1 cellular context compared by ENCODE assay signal in genomic region chr9:105244274-105244995, GRCh38.
TF ChIP-seq lines count a peak whose summit lies in the region.

Gene SLC44A1, plus strand, starts transcription at chr9:105244651. Its CDS starts 218 bp downstream, at chr9:105244869.

TF ChIP-seq in K562, 482 proteins besides CTCF, POLR2A, EP300 and RAD21 (continued from another document and continues in another):
- TF ChIP-seq ZNF318 (IDR thresholded peaks at IDR 0.05; ENCODE audit: borderline replicate concordance in 1 of 2, low read depth in 1 of 2) (no peak), POLR2B (IDR thresholded peaks at IDR 0.05; ENCODE audit: low read depth, partially characterized antibody) (no peak), TBL1XR1 (IDR thresholded peaks at IDR 0.05; ENCODE audit: low read length in 2 of 2) (peak; percentile 51 to 78; a peak in 2 of 4 replicates), SAP30 (IDR thresholded peaks at IDR 0.05; ENCODE audit: borderline replicate concordance, insufficient read depth, low read depth, low read length, poor library complexity, severe bottlenecking) (no peak), MTA2 (IDR thresholded peaks at IDR 0.05; ENCODE audit: low read depth) (no peak), RCOR1 (IDR thresholded peaks at IDR 0.05; ENCODE audit: borderline replicate concordance in 1 of 2, low read depth in 2 of 2, low read length in 2 of 2) (peak in 1 of 2 experiments; percentile 67; a peak in 1 of 4 replicates), IFI16 (CRISPR knock-in tag; IDR thresholded peaks at IDR 0.05) (no peak), ZNF311 (CRISPR knock-in tag; IDR thresholded peaks at IDR 0.05) (0 out of 2 replicates have a peak, but pooled peaks have one; percentile 25), CBX5 (IDR thresholded peaks at IDR 0.05; ENCODE audit: borderline replicate concordance, low read depth) (peak; percentile 69; the same call in 1 of the 2 replicates), RBFOX2 (IDR thresholded peaks at IDR 0.05; ENCODE audit: low read depth, low read length) (peak; percentile 77), SAFB (IDR thresholded peaks at IDR 0.05; ENCODE audit: borderline replicate concordance, low read depth, low read length) (peak; percentile 44; the same call in 1 of the 2 replicates), HINFP (tag; conservative IDR thresholded peaks at IDR 0.05; ENCODE audit: low read depth) (no peak), MAFK (IDR thresholded peaks at IDR 0.05; ENCODE audit: low read length) (no peak), GTF2F1 (IDR thresholded peaks at IDR 0.05; ENCODE audit: low read depth, low read length) (no peak), ZNF507 (tag; conservative IDR thresholded peaks at IDR 0.05) (no peak), ELF1 (tag; IDR thresholded peaks at IDR 0.05) (peak; percentile 68), ETV5 (CRISPR knock-in tag; IDR thresholded peaks at IDR 0.05; ENCODE audit: low read depth) (0 out of 2 replicates have a peak, but pooled peaks have one; percentile 34), RBM39 (optimal IDR thresholded peaks at IDR 0.05; ENCODE audit: low read depth, low read length) (no peak), CHD7 (IDR thresholded peaks at IDR 0.05; ENCODE audit: low read depth, low read length) (no peak), ERF (CRISPR knock-in tag; IDR thresholded peaks at IDR 0.05) (peak; percentile 60; the same call in 1 of the 2 replicates), ZNF274 (IDR thresholded peaks at IDR 0.05; ENCODE audit: borderline replicate concordance, low read depth, low read length) (no peak), RAD51 (IDR thresholded peaks at IDR 0.05; ENCODE audit: borderline replicate concordance, low read depth) (no peak), SP1 (CRISPR knock-in tag; IDR thresholded peaks at IDR 0.05) (peak; percentile 84), MLX (CRISPR knock-in tag; conservative IDR thresholded peaks at IDR 0.05) (0 out of 4 replicates have a peak, but pooled peaks have one; percentile 24 to 59), EHMT2 (IDR thresholded peaks at IDR 0.05) (0 out of 2 replicates have a peak, but pooled peaks have one; percentile 46), PYGO2 (tag; IDR thresholded peaks at IDR 0.05) (no peak), ZNF217 (CRISPR knock-in tag; IDR thresholded peaks at IDR 0.05) (no peak), ZNF518B (CRISPR knock-in tag; IDR thresholded peaks at IDR 0.05) (no peak)
